9 cellular contexts compared by ENCODE assay signal in the genomic region with DNA sequence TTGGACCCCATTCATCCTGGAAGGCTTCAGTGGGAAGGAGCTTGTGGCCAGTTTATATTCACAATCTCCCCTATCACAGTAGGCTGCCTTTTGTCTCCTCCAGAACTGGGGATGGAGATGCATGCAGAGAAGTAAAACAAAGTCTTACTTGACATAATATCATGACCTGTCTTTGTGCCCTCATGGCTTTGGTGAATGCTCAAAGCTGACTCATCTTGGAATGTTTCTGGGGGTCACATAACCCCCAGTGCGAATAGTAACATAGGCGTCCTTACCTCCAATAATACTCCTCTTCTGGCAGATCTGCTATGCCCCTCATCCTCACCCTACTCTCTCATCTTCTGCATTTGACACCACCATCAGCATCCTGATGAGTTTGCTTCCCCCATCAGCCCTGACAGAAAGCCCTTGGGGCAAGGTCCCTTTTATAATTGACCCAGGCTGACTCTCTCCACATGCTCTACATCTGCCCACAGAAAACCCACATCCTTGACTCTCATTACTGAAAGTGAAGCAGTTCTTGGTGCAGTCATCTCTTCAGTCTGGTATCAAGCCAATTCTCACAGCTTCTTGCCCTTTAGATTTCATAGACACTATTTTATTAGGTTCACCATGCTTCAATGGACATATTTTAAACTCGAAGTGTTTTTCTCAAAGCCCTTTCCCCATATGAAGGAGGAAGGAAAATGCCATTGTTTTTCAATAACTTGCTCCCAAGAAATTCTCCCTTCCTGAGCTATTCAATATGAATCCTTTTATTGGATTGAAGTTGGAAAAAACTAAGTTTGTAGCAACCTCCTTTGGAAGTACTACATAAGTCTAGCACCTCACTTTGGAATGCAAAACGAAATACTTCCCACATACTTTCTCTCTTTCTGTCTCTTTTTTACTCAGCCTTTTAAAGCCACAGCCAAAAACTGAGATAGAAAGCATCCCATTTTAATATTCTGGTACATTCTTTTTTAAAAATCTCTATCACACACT. TPM values are rescaled to one million over a fixed set of nuclear protein-coding genes. Genes with fewer than 3 reads are reported as not detected.
DNase-seq lines count a peak whose midpoint lies in the region; ATAC-seq lines count a peak whose summit lies in the region.
"Had no signal": no experiment of that assay in that cellular context is flagged by ENCODE, and none has a peak within 500 bp of the region (broad histone marks: within the 10 kb centered on the region; RNA-seq: fewer than 3 reads in every experiment).

No MANE protein-coding gene starts in this region.

- H3K9me3 ChIP-seq in adipocyte (ENCODE audit: control insufficient read depth, low read length): no peaks in the 10 kb centered on the region
- no peaks in the 10 kb centered on the region for H3K9me3 ChIP-seq in effector memory CD4-positive, alpha-beta T cell (ENCODE audit: control insufficient read depth, low read length)

- H3K27me3 ChIP-seq in adipocyte (replicated peaks; ENCODE audit: control insufficient read depth, insufficient read depth, low read length): no peaks in the 10 kb centered on the region
- H3K27me3 ChIP-seq in effector memory CD4-positive, alpha-beta T cell (replicated peaks; ENCODE audit: control insufficient read depth, insufficient read depth, low read length, poor library complexity, severe bottlenecking): no peaks in the 10 kb centered on the region

- no peak overlapping the region for H3K27ac ChIP-seq in effector memory CD4-positive, alpha-beta T cell (ENCODE audit: insufficient read depth, low read length, poor library complexity, severe bottlenecking)

- H3K9ac ChIP-seq in adipocyte (ENCODE audit: low read length): peak overlapping the region; percentile 50

- H3K36me3 ChIP-seq in adipocyte (ENCODE audit: control insufficient read depth, insufficient read depth, low read length, severe bottlenecking): no peaks in the 10 kb centered on the region
- H3K36me3 ChIP-seq in effector memory CD4-positive, alpha-beta T cell (ENCODE audit: control insufficient read depth, insufficient read depth, low read length): no peaks in the 10 kb centered on the region

- ATAC-seq in GM19043 (IDR thresholded peaks at IDR 0.05; ENCODE audit: low read depth, unreplicated experiment) (peak; percentile 98), HG02943 (IDR thresholded peaks at IDR 0.05; ENCODE audit: low read depth, unreplicated experiment) (peak; percentile 98)

- peak; percentile 11 for DNase-seq in A172 (ENCODE audit: low spot score)
- peak; percentile 52 for DNase-seq in adipocyte (ENCODE audit: low read depth)
- no peak for DNase-seq in effector memory CD4-positive, alpha-beta T cell
- DNase-seq in COR-L47 (lab: John Stamatoyannopoulos, UW): no peak
- no peak for DNase-seq in NCI-H2171 (lab: John Stamatoyannopoulos, UW)
- no peak for DNase-seq in activated CD4-positive, alpha-beta T cell treated with anti-CD3 and anti-CD28 coated beads for 48 hours
- DNase-seq: C1 segment of cervical spinal cord had no signal

- H3K4me3 ChIP-seq in adipocyte (ENCODE audit: low read length): peak overlapping the region; percentile 29
- H3K4me3 ChIP-seq in effector memory CD4-positive, alpha-beta T cell (ENCODE audit: insufficient read depth, low read depth, low read length, poor library complexity, severe bottlenecking): no peak overlapping the region

- peaks cover 31% of the 10 kb centered on the region for H3K4me1 ChIP-seq in adipocyte (ENCODE audit: control insufficient read depth, insufficient read depth, low read length)
- H3K4me1 ChIP-seq in effector memory CD4-positive, alpha-beta T cell (ENCODE audit: control insufficient read depth, insufficient read depth, low read length, poor library complexity, severe bottlenecking): no peaks in the 10 kb centered on the region

RNA-seq across cellular contexts. Expression of a gene that starts 36.6 kb away (rescaled TPM):
- not detected in 2 replicates for total RNA-seq in A172 (2014; rRNA removed; shearing (Covaris generic))

Comparison
In these comparisons a context has a peak if more than half of its experiments do, and no peak if none do; other contexts are left out.
1. DNase-seq: peak in A172 (single experiment) and adipocyte (single experiment); none in effector memory CD4-positive, alpha-beta T cell (0 of 3), COR-L47 (single experiment), NCI-H2171 (single experiment) and activated CD4-positive, alpha-beta T cell treated with anti-CD3 and anti-CD28 coated beads for 48 hours (single experiment).